ENCODE assay signal across 8 cellular contexts in the genomic region with DNA sequence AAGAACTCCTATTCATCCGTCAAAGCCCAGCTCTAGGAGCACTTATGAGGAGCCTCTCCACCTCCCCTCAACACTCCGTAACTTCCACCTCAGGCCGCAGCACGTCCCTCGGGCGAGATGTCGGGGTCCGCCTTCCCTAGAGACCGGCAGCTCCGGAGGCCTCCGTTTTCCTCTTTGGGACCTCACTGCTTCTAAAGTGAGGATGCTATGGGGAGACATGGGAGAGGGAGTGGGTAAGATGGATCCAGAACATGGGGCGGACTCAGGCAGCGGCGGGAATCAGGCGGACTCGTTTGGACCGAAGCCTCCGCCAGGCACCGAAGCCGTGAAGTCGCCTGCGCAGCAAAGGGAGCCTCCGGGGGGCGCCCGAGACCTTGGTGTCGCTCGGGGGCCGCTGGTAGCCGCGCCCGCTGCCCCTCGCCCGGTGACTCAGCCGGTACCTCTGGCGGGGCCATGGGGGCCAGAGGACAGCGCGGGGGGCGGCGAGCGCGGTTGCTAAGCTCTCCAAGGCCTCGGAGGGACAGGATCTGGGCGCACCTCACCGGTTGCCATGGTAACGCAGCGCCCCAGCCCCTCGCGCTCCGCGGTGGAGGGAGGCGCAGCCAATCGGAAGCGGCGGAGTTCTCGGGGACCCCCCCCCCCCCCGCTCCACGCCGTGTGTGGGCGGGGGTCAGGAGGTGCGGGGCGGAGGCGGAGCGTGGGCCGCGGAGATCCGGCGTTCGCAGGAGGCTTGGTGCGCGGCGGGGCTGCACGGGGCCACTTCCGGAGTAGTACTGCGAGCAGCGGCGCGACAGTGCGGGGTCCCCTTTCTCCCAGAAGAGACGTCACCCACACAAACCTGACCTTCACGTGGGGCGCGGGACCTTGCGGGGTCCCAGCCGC. TPM values are rescaled to one million over a fixed set of nuclear protein-coding genes. Genes with fewer than 3 reads are reported as not detected.
DNase-seq lines count a peak whose midpoint lies in the region; ATAC-seq and TF ChIP-seq lines count a peak whose summit lies in the region.

No MANE protein-coding gene starts in this region.

- H3K27me3 Mint-ChIP-seq in osteocyte (ENCODE audit: unreplicated experiment) = peaks cover 4% of the 10 kb centered on the region
- peaks cover 34% of the 10 kb centered on the region for H3K27me3 Mint-ChIP-seq in type B pancreatic cell

- peak overlapping the region; percentile 56 for H3K27ac Mint-ChIP-seq in osteocyte (ENCODE audit: unreplicated experiment)
- H3K27ac Mint-ChIP-seq in type B pancreatic cell = peak overlapping the region; percentile 88

- H3K9me3 Mint-ChIP-seq in osteocyte (ENCODE audit: unreplicated experiment) (no peaks in the 10 kb centered on the region), type B pancreatic cell (no peaks in the 10 kb centered on the region)

- in situ Hi-C loops in HAP-1 (cut with MboI; ENCODE audit: low sequenced_read_pairs) = no loop called here

- H3K4me1 Mint-ChIP-seq in osteocyte (ENCODE audit: unreplicated experiment) (peaks cover 25% of the 10 kb centered on the region), type B pancreatic cell (ENCODE audit: unreplicated experiment) (peaks cover 13% of the 10 kb centered on the region)

- peak overlapping the region; percentile 62 for H3K4me3 Mint-ChIP-seq in osteocyte (ENCODE audit: unreplicated experiment)
- H3K4me3 Mint-ChIP-seq in type B pancreatic cell = peak overlapping the region; percentile 87

- peaks cover 16% of the 10 kb centered on the region for H3K27me3 ChIP-seq in HAP-1 (ENCODE audit: low read depth)

- TF ChIP-seq CTCF in AG09309 (IDR thresholded peaks at IDR 0.05; ENCODE audit: control insufficient read depth, insufficient read depth, low read depth, low read length, missing control alignments) (peak; percentile 63), osteocyte (IDR thresholded peaks at IDR 0.05) (peak; percentile 84), type B pancreatic cell (conservative IDR thresholded peaks at IDR 0.05) (peak; percentile 71)

- H3K4me3 ChIP-seq in AG09309 (ENCODE audit: control insufficient read depth, low read depth, low read length) (peak overlapping the region; percentile 55), HAP-1 (peak overlapping the region; percentile 49)

- ATAC-seq in HG02642 (IDR thresholded peaks at IDR 0.05; ENCODE audit: poor library complexity, unreplicated experiment) = no peak

- H3K9me3 ChIP-seq in HAP-1 = no peaks in the 10 kb centered on the region; the same call in 1 of the 2 replicates

- DNase-seq in AG09309 (ENCODE audit: low read depth) (no peak), HAP-1 (ENCODE audit: low spot score in 2 of 2) (peak; percentile 38 to 81), RPMI8226 (peak; percentile 60), germinal center (ENCODE audit: low spot score) (peak; percentile 51), osteocyte (ENCODE audit: extremely low spot score, unreplicated experiment) (peak; percentile 91), type B pancreatic cell (ENCODE audit: extremely low spot score, unreplicated experiment) (no peak)
- peak; percentile 75 for DNase-seq in activated gamma-delta T cell treated with anti-CD3 and anti-CD28 coated beads, Interleukin-2, amount 50 U/mL, for 16 hours (ENCODE audit: low read depth)

- peaks cover 7% of the 10 kb centered on the region; the same call in 1 of the 2 replicates for H3K4me1 ChIP-seq in HAP-1

- H3K36me3 Mint-ChIP-seq in osteocyte (ENCODE audit: unreplicated experiment) (no peaks in the 10 kb centered on the region), type B pancreatic cell (no peaks in the 10 kb centered on the region)

- H3K36me3 ChIP-seq in HAP-1 (replicated peaks) = 0 out of 2 replicates have a peak, but pooled peaks cover 3% of the 10 kb centered on the region

RNA-seq across cellular contexts. Expression of a gene that starts 1.3 kb away (rescaled TPM):
- total RNA-seq in osteocyte (3.3 and 3.7 TPM in 2 replicates), type B pancreatic cell (ENCODE audit: low replicate concordance) (3.4 and 21.6 TPM in 2 replicates)

RNA-seq across cellular contexts. Expression of a gene that starts 11.8 kb away (rescaled TPM):
- total RNA-seq in osteocyte (33.2 and 35.9 TPM in 2 replicates), type B pancreatic cell (ENCODE audit: low replicate concordance) (27.8 and 42.7 TPM in 2 replicates)

RNA-seq across cellular contexts. Expression of a gene that starts 23.7 kb away (rescaled TPM):
- total RNA-seq in osteocyte (57.3 and 59.0 TPM in 2 replicates), type B pancreatic cell (ENCODE audit: low replicate concordance) (41.5 and 57.1 TPM in 2 replicates)

RNA-seq across cellular contexts. Expression of a gene that starts 28.5 kb away (rescaled TPM):
- total RNA-seq in osteocyte (3.7 and 3.8 TPM in 2 replicates), type B pancreatic cell (ENCODE audit: low replicate concordance) (1.7 and 1.9 TPM in 2 replicates)

Comparison
In these comparisons a context has a peak if more than half of its experiments do, and no peak if none do; other contexts are left out.
1. DNase-seq: peak in HAP-1 (2 of 2), RPMI8226 (single experiment), activated gamma-delta T cell treated with anti-CD3 and anti-CD28 coated beads, Interleukin-2, amount 50 U/mL, for 16 hours (single experiment), germinal center (single experiment) and osteocyte (single experiment); none in AG09309 (single experiment) and type B pancreatic cell (single experiment).
2. Peak in every context shown above with its lines, with median percentiles within 50 percentile points of each other: CTCF ChIP-seq.